10 cellular contexts compared by ENCODE assay signal in genomic region chr12:75509621-75510020, GRCh38. TPM values are rescaled to one million over a fixed set of nuclear protein-coding genes. Genes with fewer than 3 reads are reported as not detected.
A peak's percentile ranks its signal among the peaks of the same experiment; 100 is the strongest.
DNase-seq lines count a peak whose midpoint lies in the region; ATAC-seq and TF ChIP-seq lines count a peak whose summit lies in the region.
"Had no signal": no experiment of that assay in that cellular context is flagged by ENCODE, and none has a peak within 500 bp of the region (broad histone marks: within the 10 kb centered on the region; RNA-seq: fewer than 3 reads in every experiment).

No MANE protein-coding gene starts in this region.

- H2BK12ac ChIP-seq in H9 (ENCODE audit: insufficient read length, low read depth, low read length), result no peak overlapping the region

- no peak overlapping the region for H3T11ph ChIP-seq in H9 (ENCODE audit: low read length)

- H3K18ac ChIP-seq in H9 (ENCODE audit: insufficient read length, low read depth, low read length), result no peak overlapping the region

- H2BK20ac ChIP-seq in H9 (ENCODE audit: low read depth, low read length, poor library complexity, severe bottlenecking), result no peak overlapping the region

- no peak overlapping the region for H4K91ac ChIP-seq in H9 (ENCODE audit: insufficient read length, low read depth, low read length)

- H3K36me3 ChIP-seq in BLaER1 treated with 17β-estradiol and CSF1 and Interleukin-3, amounts not matched to agents 10 nM and 100 nM, result peaks cover 9 to 52% (median 30%) of the 10 kb centered on the region in 11 experiments; a peak in 20 of 22 replicates

- H3K79me1 ChIP-seq in H9 (ENCODE audit: insufficient read depth, low read depth, low read length, poor library complexity, severe bottlenecking), result peaks cover 2% of the 10 kb centered on the region

- H4K5ac ChIP-seq in H9 (ENCODE audit: insufficient read length, low read depth, low read length), result no peak overlapping the region

- H3K9me3 ChIP-seq in BLaER1 treated with 17β-estradiol and CSF1 and Interleukin-3, amounts not matched to agents 10 nM and 100 nM (replicated peaks in 1 of 11), result no peaks in the 10 kb centered on the region; a peak in 1 of 22 replicates
- no peaks in the 10 kb centered on the region for H3K9me3 ChIP-seq in H9 (ENCODE audit: control insufficient read depth, low read depth, low read length)

- peak overlapping the region in 8 of 10 experiments; percentile 78 to 95 (median 90); a peak in 12 of 20 replicates for H3K4me3 ChIP-seq in BLaER1 treated with 17β-estradiol and CSF1 and Interleukin-3, amounts not matched to agents 10 nM and 100 nM

- H3K9me3 Mint-ChIP-seq in H9 (no peaks in the 10 kb centered on the region), memory B cell (no peaks in the 10 kb centered on the region)
- H3K9me3 Mint-ChIP-seq in activated CD8-positive, alpha-beta T cell treated with anti-CD3 and anti-CD28 coated beads, Interleukin-2, amount 10 ng/mL, durations not matched to agents 7 days and 5 days (ENCODE audit: insufficient read depth), result peaks cover 3% of the 10 kb centered on the region

- H3K27ac Mint-ChIP-seq in H9 (no peak overlapping the region; a peak in 1 of 7 replicates), memory B cell (peak overlapping the region; percentile 98)
- H3K27ac Mint-ChIP-seq in activated CD8-positive, alpha-beta T cell treated with anti-CD3 and anti-CD28 coated beads, Interleukin-2, amount 10 ng/mL, durations not matched to agents 7 days and 5 days, result no peak overlapping the region

- H2BK120ac ChIP-seq in H9 (ENCODE audit: low read depth, low read length, poor library complexity, severe bottlenecking), result no peak overlapping the region

- peak overlapping the region in 1 of 11 experiments; percentile 95; a peak in 2 of 22 replicates for H3K27ac ChIP-seq in BLaER1 treated with 17β-estradiol and CSF1 and Interleukin-3, amounts not matched to agents 10 nM and 100 nM
- no peak overlapping the region for H3K27ac ChIP-seq in H9 (ENCODE audit: insufficient read length, low read depth, low read length)

- peak overlapping the region in 9 of 11 experiments; percentile 85 to 94 (median 91); a peak in 10 of 22 replicates for H3K9ac ChIP-seq in BLaER1 treated with 17β-estradiol and CSF1 and Interleukin-3, amounts not matched to agents 10 nM and 100 nM
- H3K9ac ChIP-seq in H9 (ENCODE audit: extremely low read depth, insufficient read length, low read length), result no peak overlapping the region

- CTCF ChIA-PET in activated CD8-positive, alpha-beta T cell treated with anti-CD3 and anti-CD28 coated beads, Interleukin-2, amount 10 ng/mL, durations not matched to agents 7 days and 5 days (lab: Charles Lee), result interaction anchor here (0.7 to 6.0 kb wide), 3 partner anchors 25 to 917 kb away, joined by 3 to 62 read pairs (median 15); partner anchors contain the start of gene GLIPR1L1

- peaks cover 23% of the 10 kb centered on the region; the same call in 1 of the 2 replicates for H3K79me2 ChIP-seq in H9 (ENCODE audit: insufficient read depth, low read length)

- H3K4me1 Mint-ChIP-seq in H9 (peaks cover 12 to 17% of the 10 kb centered on the region in 2 experiments), memory B cell (peaks cover 22% of the 10 kb centered on the region)
- peaks cover 32% of the 10 kb centered on the region for H3K4me1 Mint-ChIP-seq in activated CD8-positive, alpha-beta T cell treated with anti-CD3 and anti-CD28 coated beads, Interleukin-2, amount 10 ng/mL, durations not matched to agents 7 days and 5 days (ENCODE audit: low read depth)

- no peak overlapping the region for H3K23ac ChIP-seq in H9 (ENCODE audit: insufficient read length, low read depth, low read length)

- H3K27me3 Mint-ChIP-seq in H9 (ENCODE audit: low read depth) (no peaks in the 10 kb centered on the region), memory B cell (no peaks in the 10 kb centered on the region)
- H3K27me3 Mint-ChIP-seq in activated CD8-positive, alpha-beta T cell treated with anti-CD3 and anti-CD28 coated beads, Interleukin-2, amount 10 ng/mL, durations not matched to agents 7 days and 5 days (ENCODE audit: low read depth), result no peaks in the 10 kb centered on the region

- POLR2A ChIA-PET in activated CD8-positive, alpha-beta T cell treated with anti-CD3 and anti-CD28 coated beads, Interleukin-2, amount 10 ng/mL, durations not matched to agents 7 days and 5 days (lab: Charles Lee), result interaction anchor here (0.9 to 2.6 kb wide), 4 partner anchors 7 to 522 kb away, joined by 3 to 24 read pairs (median 13); partner anchors contain the start of genes GLIPR1 and PHLDA1

- no peak overlapping the region for H4K8ac ChIP-seq in H9 (replicated peaks; ENCODE audit: insufficient read length, low read depth, low read length)

- H3K4me1 ChIP-seq in BLaER1 treated with 17β-estradiol and CSF1 and Interleukin-3, amounts not matched to agents 10 nM and 100 nM, result peaks cover 17 to 40% (median 25%) of the 10 kb centered on the region in 10 experiments
- H3K4me1 ChIP-seq in H9 (ENCODE audit: insufficient read depth, low read length), result no peaks in the 10 kb centered on the region

- H3K56ac ChIP-seq in H9 (ENCODE audit: insufficient read length, low read depth, low read length), result no peak overlapping the region

- H2AFZ ChIP-seq in H9 (ENCODE audit: low read length), result no peak overlapping the region

- H3K23me2 ChIP-seq in H9 (ENCODE audit: insufficient read length, low read depth, low read length, poor library complexity, severe bottlenecking), result no peaks in the 10 kb centered on the region

- peak overlapping the region; percentile 75 to 91 (median 87) for H3K4me2 ChIP-seq in BLaER1 treated with 17β-estradiol and CSF1 and Interleukin-3, amounts not matched to agents 10 nM and 100 nM
- no peak overlapping the region for H3K4me2 ChIP-seq in H9 (ENCODE audit: insufficient read depth, insufficient read length, low read length)

- H2BK5ac ChIP-seq in H9 (ENCODE audit: insufficient read length, low read length), result no peak overlapping the region

- peaks cover 3 to 52% (median 21%) of the 10 kb centered on the region in 11 experiments; a peak in 13 of 22 replicates for H4K20me1 ChIP-seq in BLaER1 treated with 17β-estradiol and CSF1 and Interleukin-3, amounts not matched to agents 10 nM and 100 nM
- no peaks in the 10 kb centered on the region for H4K20me1 ChIP-seq in H9 (ENCODE audit: control insufficient read depth, insufficient read depth, insufficient read length)

- no peak for ATAC-seq in activated CD8-positive, alpha-beta T cell treated with anti-CD3 and anti-CD28 coated beads, Interleukin-2, amount 10 ng/mL, durations not matched to agents 7 days and 5 days
- ATAC-seq in memory B cell (ENCODE audit: low read depth), result no peak
- ATAC-seq in HG03442 (IDR thresholded peaks at IDR 0.05; ENCODE audit: unreplicated experiment), result no peak

- no peaks in the 10 kb centered on the region for H3K27me3 ChIP-seq in BLaER1 treated with 17β-estradiol and CSF1 and Interleukin-3, amounts not matched to agents 10 nM and 100 nM
- no peaks in the 10 kb centered on the region for H3K27me3 ChIP-seq in H9 (ENCODE audit: insufficient read depth, low read length)

- WGBS in H9 (ENCODE audit: extremely low coverage, insufficient read length, low lambda C conversion rate), result no CpG with 5 or more reads among the region's 4 CpGs

- H3K14ac ChIP-seq in H9 (ENCODE audit: insufficient read depth, low read length), result no peak overlapping the region

- no peak overlapping the region for H2BK15ac ChIP-seq in H9 (ENCODE audit: low read depth, low read length)

- no peak overlapping the region for H3K4ac ChIP-seq in H9 (ENCODE audit: low read depth, low read length)

- no peak overlapping the region for H2AK5ac ChIP-seq in H9 (ENCODE audit: insufficient read length, low read length)

- DNase-seq in H9 (no peak), memory B cell (ENCODE audit: low spot score in 2 of 2) (no peak), NCI-H345 (lab: John Stamatoyannopoulos, UW) (no peak), MV-4-11 (lab: John Stamatoyannopoulos, UW) (no peak), SIG-M5 treated with dmso at 0.1 percent for 504 hours (lab: John Stamatoyannopoulos, UW; ENCODE audit: unreplicated experiment) (no peak)
- no peak for DNase-seq in activated CD8-positive, alpha-beta T cell treated with anti-CD3 and anti-CD28 coated beads, Interleukin-2, amount 10 ng/mL, durations not matched to agents 7 days and 5 days
- DNase-seq: NCI-H1417; stimulated activated naive CD4-positive, alpha-beta T cell had no signal

- H3K36me3 Mint-ChIP-seq in H9 (ENCODE audit: insufficient read depth in 1 of 3, low read depth in 3 of 3), result peaks cover 4 to 29% (median 25%) of the 10 kb centered on the region in 3 experiments
- peaks cover 33% of the 10 kb centered on the region for H3K36me3 Mint-ChIP-seq in activated CD8-positive, alpha-beta T cell treated with anti-CD3 and anti-CD28 coated beads, Interleukin-2, amount 10 ng/mL, durations not matched to agents 7 days and 5 days (ENCODE audit: low read depth)
- H3K36me3 Mint-ChIP-seq in memory B cell, result peaks cover 2% of the 10 kb centered on the region

- H3K4me3 Mint-ChIP-seq in H9 (peak overlapping the region; percentile 95 to 99), memory B cell (peak overlapping the region; percentile 5)
- peak overlapping the region; percentile 97 for H3K4me3 Mint-ChIP-seq in activated CD8-positive, alpha-beta T cell treated with anti-CD3 and anti-CD28 coated beads, Interleukin-2, amount 10 ng/mL, durations not matched to agents 7 days and 5 days

- TF ChIP-seq CTCF in H9 (conservative IDR thresholded peaks at IDR 0.05), result no peak

RNA-seq across cellular contexts. Expression of gene KRR1, which starts 1.8 kb away (rescaled TPM):
- 88.9 and 92.2 TPM in 2 replicates for total RNA-seq in H9 (2021)
- total RNA-seq in activated CD8-positive, alpha-beta T cell treated with anti-CD3 and anti-CD28 coated beads, Interleukin-2, amount 10 ng/mL, durations not matched to agents 7 days and 5 days, result 10 to 100 TPM; 71.0 to 73.1 TPM

RNA-seq across cellular contexts. Expression of gene GLIPR1, which starts 29.1 kb away (rescaled TPM):
- 0.09 and 0.13 TPM in 2 replicates for total RNA-seq in H9 (2021)
- total RNA-seq in activated CD8-positive, alpha-beta T cell treated with anti-CD3 and anti-CD28 coated beads, Interleukin-2, amount 10 ng/mL, durations not matched to agents 7 days and 5 days, result 10 to 100 TPM; 30.5 to 33.0 TPM

Comparison
In these comparisons a context has a peak if more than half of its experiments do, and no peak if none do; other contexts are left out.
1. H3K4me3 Mint-ChIP-seq: peak in every context shown above with its lines; median percentile 97 in H9; 97 in activated CD8-positive, alpha-beta T cell treated with anti-CD3 and anti-CD28 coated beads, Interleukin-2, amount 10 ng/mL, durations not matched to agents 7 days and 5 days; 5 in memory B cell.
2. RNA of gene GLIPR1, which starts 29.1 kb away (total RNA-seq): 30.5 to 33.0 TPM in activated CD8-positive, alpha-beta T cell treated with anti-CD3 and anti-CD28 coated beads, Interleukin-2, amount 10 ng/mL, durations not matched to agents 7 days and 5 days; 0.09 to 0.13 TPM in H9; every median in the first group is over 10 times any median in the second.